Comparison of ENCODE assay signal across 11 cellular contexts in the genomic region with DNA sequence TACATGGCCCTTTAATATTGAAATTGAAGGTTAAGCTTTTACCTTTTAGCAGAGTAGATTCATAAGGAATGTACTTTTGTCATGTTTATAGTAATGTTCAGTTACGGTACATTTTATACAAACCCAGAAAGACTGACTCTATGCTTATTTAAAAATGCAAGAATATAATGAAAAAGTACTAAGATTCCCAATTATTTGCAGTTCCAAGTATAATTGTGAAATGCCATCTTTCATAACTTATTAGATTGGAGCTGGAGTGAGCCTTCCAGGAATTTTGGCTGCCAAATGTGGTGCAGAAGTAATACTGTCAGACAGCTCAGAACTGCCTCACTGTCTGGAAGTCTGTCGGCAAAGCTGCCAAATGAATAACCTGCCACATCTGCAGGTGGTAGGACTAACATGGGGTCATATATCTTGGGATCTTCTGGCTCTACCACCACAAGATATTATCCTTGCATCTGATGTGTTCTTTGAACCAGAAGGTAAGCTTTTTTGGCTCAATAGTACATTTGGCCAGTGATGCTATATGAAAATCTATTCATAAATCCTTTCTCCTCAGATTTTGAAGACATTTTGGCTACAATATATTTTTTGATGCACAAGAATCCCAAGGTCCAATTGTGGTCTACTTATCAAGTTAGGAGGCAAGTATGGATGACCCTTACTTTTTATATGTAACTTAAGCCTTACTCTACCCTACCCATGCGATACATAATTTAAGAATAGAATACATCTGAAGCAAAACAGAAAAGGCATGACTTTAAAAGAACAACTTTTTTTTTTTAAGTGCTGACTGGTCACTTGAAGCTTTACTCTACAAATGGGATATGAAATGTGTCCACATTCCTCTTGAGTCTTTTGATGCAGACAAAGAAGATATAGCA. TPM values are rescaled to one million over a fixed set of nuclear protein-coding genes. Genes with fewer than 3 reads are reported as not detected.
DNase-seq lines count a peak whose midpoint lies in the region; ATAC-seq, FAIRE-seq and TF ChIP-seq lines count a peak whose summit lies in the region.
"Had no signal": no experiment of that assay in that cellular context is flagged by ENCODE, and none has a peak within 500 bp of the region (broad histone marks: within the 10 kb centered on the region; RNA-seq: fewer than 3 reads in every experiment).

No MANE protein-coding gene starts in this region.

- no peaks in the 10 kb centered on the region for H3K27me3 Mint-ChIP-seq in WTC11 (ENCODE audit: low read depth)

- H3K36me3 ChIP-seq in BE2C, result peaks cover 66% of the 10 kb centered on the region

- H3K27me3 ChIP-seq in BE2C, result no peaks in the 10 kb centered on the region

- H3K4me1 ChIP-seq in BE2C, result peaks cover 5% of the 10 kb centered on the region

- FAIRE-seq in H54 (lab: Jason Lieb, UNC), result no peak

- POLR2A ChIA-PET in WTC11 (lab: Charles Lee), result no interaction called here

- in situ Hi-C loops in GM13977 (cut with MboI; ENCODE audit: low pct_unique_long_range_greater_than_20kb, low sequenced_read_pairs, unreplicated experiment), result no loop called here

- ATAC-seq in WTC11 (no peak), GM18907 (IDR thresholded peaks at IDR 0.05; ENCODE audit: unreplicated experiment) (no peak), HG02973 (IDR thresholded peaks at IDR 0.05; ENCODE audit: unreplicated experiment) (no peak)

- H3K9me3 Mint-ChIP-seq in WTC11, result no peaks in the 10 kb centered on the region

- peak overlapping the region; percentile 98 for H3K27ac Mint-ChIP-seq in WTC11

- H3K4me3 ChIP-seq in BE2C (ENCODE audit: low read depth, low read length), result peak overlapping the region; percentile 94

- TF ChIP-seq POLR2A in GM19099 (IDR thresholded peaks at IDR 0.05; ENCODE audit: extremely low read depth, insufficient read length, low read depth) (peak; percentile 21), H54 (IDR thresholded peaks at IDR 0.05; ENCODE audit: low read depth, low read length) (no peak)

- peak overlapping the region; percentile 99 for H3K4me3 Mint-ChIP-seq in WTC11

- DNase-seq in BE2C, result no peak
- no peak for DNase-seq in WTC11 (ENCODE audit: low spot score)
- peak; percentile 19 for DNase-seq in kidney tubule cell (ENCODE audit: low spot score)
- no peak for DNase-seq in H54 (ENCODE audit: insufficient read length, low spot score)
- DNase-seq in GM13977 (ENCODE audit: low spot score), result no peak
- DNase-seq: anterior cingulate cortex, Kasumi-1 had no signal

- no peak for TF ChIP-seq CTCF in BE2C (IDR thresholded peaks at IDR 0.05; ENCODE audit: low read depth, low read length)
- no peak for TF ChIP-seq CTCF in WTC11 (IDR thresholded peaks at IDR 0.05)
- TF ChIP-seq CTCF in GM13977 (IDR thresholded peaks at IDR 0.05; ENCODE audit: extremely low read depth, insufficient read depth, missing control alignments), result no peak

- H3K4me1 Mint-ChIP-seq in WTC11, result peaks cover 29% of the 10 kb centered on the region

- no peaks in the 10 kb centered on the region for H3K9me3 ChIP-seq in BE2C
- H3K9me3 ChIP-seq: HAP-1 had no signal

- H3K36me3 Mint-ChIP-seq in WTC11, result peaks cover 55% of the 10 kb centered on the region

- CTCF ChIA-PET in WTC11 (lab: Charles Lee), result interaction anchor here (0.5 to 1.5 kb wide), 5 partner anchors 25 to 1229 kb away, joined by 3 to 6 read pairs (median 3); no protein-coding TSS in a partner anchor

TF ChIP-seq in WTC11, 78 proteins besides CTCF, POLR2A, EP300 and RAD21 (continues in another document):
- peak; percentile 90 for TF ChIP-seq PRRX2 (CRISPR knock-in tag; IDR thresholded peaks at IDR 0.05)
- TF ChIP-seq ATF1 (CRISPR knock-in tag; IDR thresholded peaks at IDR 0.05), result no peak
- TF ChIP-seq MYBL2 (CRISPR knock-in tag; IDR thresholded peaks at IDR 0.05), result no peak
- TF ChIP-seq, protein P1, sequence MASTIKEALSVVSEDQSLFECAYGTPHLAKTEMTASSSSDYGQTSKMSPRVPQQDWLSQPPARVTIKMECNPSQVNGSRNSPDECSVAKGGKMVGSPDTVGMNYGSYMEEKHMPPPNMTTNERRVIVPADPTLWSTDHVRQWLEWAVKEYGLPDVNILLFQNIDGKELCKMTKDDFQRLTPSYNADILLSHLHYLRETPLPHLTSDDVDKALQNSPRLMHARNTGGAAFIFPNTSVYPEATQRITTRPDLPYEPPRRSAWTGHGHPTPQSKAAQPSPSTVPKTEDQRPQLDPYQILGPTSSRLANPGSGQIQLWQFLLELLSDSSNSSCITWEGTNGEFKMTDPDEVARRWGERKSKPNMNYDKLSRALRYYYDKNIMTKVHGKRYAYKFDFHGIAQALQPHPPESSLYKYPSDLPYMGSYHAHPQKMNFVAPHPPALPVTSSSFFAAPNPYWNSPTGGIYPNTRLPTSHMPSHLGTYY (CRISPR knock-in tag; IDR thresholded peaks at IDR 0.05), result peak; percentile 91
- peak; percentile 37; the same call in 1 of the 2 replicates for TF ChIP-seq ZNF671 (CRISPR knock-in tag; IDR thresholded peaks at IDR 0.05)
- TF ChIP-seq ATF2 (CRISPR knock-in tag; IDR thresholded peaks at IDR 0.05; ENCODE audit: borderline replicate concordance, low read depth), result no peak
- TF ChIP-seq, protein P2, sequence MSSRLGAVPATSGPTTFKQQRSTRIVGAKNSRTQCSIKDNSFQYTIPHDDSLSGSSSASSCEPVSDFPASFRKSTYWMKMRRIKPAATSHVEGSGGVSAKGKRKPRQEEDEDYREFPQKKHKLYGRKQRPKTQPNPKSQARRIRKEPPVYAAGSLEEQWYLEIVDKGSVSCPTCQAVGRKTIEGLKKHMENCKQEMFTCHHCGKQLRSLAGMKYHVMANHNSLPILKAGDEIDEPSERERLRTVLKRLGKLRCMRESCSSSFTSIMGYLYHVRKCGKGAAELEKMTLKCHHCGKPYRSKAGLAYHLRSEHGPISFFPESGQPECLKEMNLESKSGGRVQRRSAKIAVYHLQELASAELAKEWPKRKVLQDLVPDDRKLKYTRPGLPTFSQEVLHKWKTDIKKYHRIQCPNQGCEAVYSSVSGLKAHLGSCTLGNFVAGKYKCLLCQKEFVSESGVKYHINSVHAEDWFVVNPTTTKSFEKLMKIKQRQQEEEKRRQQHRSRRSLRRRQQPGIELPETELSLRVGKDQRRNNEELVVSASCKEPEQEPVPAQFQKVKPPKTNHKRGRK (CRISPR knock-in tag; IDR thresholded peaks at IDR 0.05; ENCODE audit: borderline replicate concordance), result no peak
- TF ChIP-seq ATF3 (CRISPR knock-in tag; conservative IDR thresholded peaks at IDR 0.05), result no peak
- peak; percentile 82; the same call in 1 of the 2 replicates for TF ChIP-seq EMX1 (CRISPR knock-in tag; IDR thresholded peaks at IDR 0.05)
- no peak for TF ChIP-seq ZNF138 (CRISPR knock-in tag; conservative IDR thresholded peaks at IDR 0.05)
- TF ChIP-seq, protein P3, sequence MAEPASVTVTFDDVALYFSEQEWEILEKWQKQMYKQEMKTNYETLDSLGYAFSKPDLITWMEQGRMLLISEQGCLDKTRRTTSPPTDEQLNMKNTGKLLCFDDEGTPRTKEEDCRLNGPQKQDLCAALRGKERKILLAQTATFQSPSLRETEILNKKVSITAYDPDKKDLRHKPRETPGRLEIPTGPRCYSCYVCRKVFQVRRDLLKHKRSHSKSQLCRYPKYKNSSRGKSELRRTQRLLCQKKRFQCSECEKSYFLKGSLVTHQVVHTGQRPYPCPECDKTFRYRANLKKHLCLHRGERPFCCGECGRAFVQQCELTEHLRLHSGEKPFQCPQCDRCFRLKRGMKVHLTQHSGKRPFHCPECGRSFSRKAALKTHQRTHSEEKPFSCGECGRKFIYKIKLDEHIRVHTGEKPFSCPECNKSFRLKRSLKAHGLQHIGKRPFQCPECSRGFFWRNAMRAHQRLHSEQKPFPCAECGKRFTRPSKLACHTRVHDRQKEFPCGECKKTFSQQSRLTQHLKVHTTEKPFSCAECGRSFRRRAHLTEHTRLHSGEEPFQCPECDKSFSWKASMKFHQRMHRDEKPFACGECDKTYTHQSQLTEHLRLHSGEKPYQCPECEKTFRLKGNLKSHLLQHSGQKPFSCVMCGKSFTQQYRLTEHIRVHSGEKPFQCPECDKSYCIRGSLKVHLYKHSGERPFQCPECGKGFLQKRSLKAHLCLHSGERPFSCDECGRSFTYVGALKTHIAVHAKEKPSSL (CRISPR knock-in tag; conservative IDR thresholded peaks at IDR 0.05), result peak; percentile 42; the same call in 1 of the 2 replicates

RNA-seq across cellular contexts. Expression of gene SRSF2, which starts 4.2 kb away (rescaled TPM):
- polyA plus RNA-seq in BE2C (2012; ENCODE audit: insufficient read depth, insufficient read length, low read depth), result 297 TPM
- total RNA-seq in WTC11 (2021), result 355 to 410 TPM (median 407 TPM) in 3 replicates

RNA-seq across cellular contexts. Expression of gene MFSD11, which starts 4.9 kb away (rescaled TPM):
- polyA plus RNA-seq in BE2C (2012; ENCODE audit: insufficient read depth, insufficient read length, low read depth), result 7.5 TPM
- total RNA-seq in WTC11 (2021), result 16.6 to 26.4 TPM (median 24.1 TPM) in 3 replicates

RNA-seq across cellular contexts. Expression of gene METTL23, which starts 6.3 kb away (rescaled TPM):
- polyA plus RNA-seq in BE2C (2012; ENCODE audit: insufficient read depth, insufficient read length, low read depth), result 18.0 TPM
- total RNA-seq in WTC11 (2021), result 43.3 to 48.5 TPM (median 48.3 TPM) in 3 replicates

RNA-seq across cellular contexts. Expression of gene JMJD6, which starts 6.6 kb away (rescaled TPM):
- polyA plus RNA-seq in BE2C (2012; ENCODE audit: insufficient read depth, insufficient read length, low read depth), result 93.3 TPM
- total RNA-seq in WTC11 (2021), result 20.3 to 23.8 TPM (median 21.6 TPM) in 3 replicates

RNA-seq across cellular contexts. Expression of gene MXRA7, which starts 22.2 kb away (rescaled TPM):
- polyA plus RNA-seq in BE2C (2012; ENCODE audit: insufficient read depth, insufficient read length, low read depth), result 240 TPM
- total RNA-seq in WTC11 (2021), result 46.5 to 53.7 TPM (median 48.2 TPM) in 3 replicates
